In genomic region chr9:90801175-90801506, GRCh38 we compare ENCODE assay signal across 8 cellular contexts. TPM values are rescaled to one million over a fixed set of nuclear protein-coding genes. Genes with fewer than 3 reads are reported as not detected.
DNase-seq lines count a peak whose midpoint lies in the region; TF ChIP-seq lines count a peak whose summit lies in the region.

No MANE protein-coding gene starts in this region.

- peaks cover 2% of the 10 kb centered on the region for H3K4me1 Mint-ChIP-seq in activated naive CD4-positive, alpha-beta T cell treated with anti-CD3 and anti-CD28 coated beads for 36 hours (ENCODE audit: low read depth)
- peaks cover 38% of the 10 kb centered on the region for H3K4me1 Mint-ChIP-seq in glutamatergic neuron (ENCODE audit: low read depth, unreplicated experiment)
- H3K4me1 Mint-ChIP-seq in stimulated activated naive CD8-positive, alpha-beta T cell treated with anti-CD3 and anti-CD28 coated beads, Interleukin-15, Interleukin-2, amounts not matched to agents 100 ng/mL and 50 ng/mL, for 24 hours (ENCODE audit: low read depth) = peaks cover 22% of the 10 kb centered on the region

- no peaks in the 10 kb centered on the region for H3K36me3 Mint-ChIP-seq in activated naive CD4-positive, alpha-beta T cell treated with anti-CD3 and anti-CD28 coated beads for 36 hours (ENCODE audit: low read depth)
- H3K36me3 Mint-ChIP-seq in glutamatergic neuron (ENCODE audit: unreplicated experiment) = no peaks in the 10 kb centered on the region
- H3K36me3 Mint-ChIP-seq in stimulated activated naive CD8-positive, alpha-beta T cell treated with anti-CD3 and anti-CD28 coated beads, Interleukin-15, Interleukin-2, amounts not matched to agents 100 ng/mL and 50 ng/mL, for 24 hours (ENCODE audit: low read depth) = no peaks in the 10 kb centered on the region

- CTCF ChIA-PET in activated naive CD4-positive, alpha-beta T cell treated with anti-CD3 and anti-CD28 coated beads for 36 hours (lab: Charles Lee) = no interaction called here

- no peak overlapping the region for H3K27ac Mint-ChIP-seq in activated naive CD4-positive, alpha-beta T cell treated with anti-CD3 and anti-CD28 coated beads for 36 hours
- no peak overlapping the region for H3K27ac Mint-ChIP-seq in glutamatergic neuron (ENCODE audit: unreplicated experiment)
- H3K27ac Mint-ChIP-seq in stimulated activated naive CD8-positive, alpha-beta T cell treated with anti-CD3 and anti-CD28 coated beads, Interleukin-15, Interleukin-2, amounts not matched to agents 100 ng/mL and 50 ng/mL, for 24 hours = no peak overlapping the region

- intact Hi-C loops in activated naive CD4-positive, alpha-beta T cell treated with anti-CD3 and anti-CD28 coated beads for 36 hours (cut with micrococcal nuclease) = no loop called here

- peaks cover 77% of the 10 kb centered on the region for H3K27me3 Mint-ChIP-seq in activated naive CD4-positive, alpha-beta T cell treated with anti-CD3 and anti-CD28 coated beads for 36 hours (ENCODE audit: low read depth)
- peaks cover 12% of the 10 kb centered on the region for H3K27me3 Mint-ChIP-seq in glutamatergic neuron (ENCODE audit: unreplicated experiment)
- peaks cover 79% of the 10 kb centered on the region for H3K27me3 Mint-ChIP-seq in stimulated activated naive CD8-positive, alpha-beta T cell treated with anti-CD3 and anti-CD28 coated beads, Interleukin-15, Interleukin-2, amounts not matched to agents 100 ng/mL and 50 ng/mL, for 24 hours

- no peaks in the 10 kb centered on the region for H3K9me3 Mint-ChIP-seq in activated naive CD4-positive, alpha-beta T cell treated with anti-CD3 and anti-CD28 coated beads for 36 hours
- peaks cover 8% of the 10 kb centered on the region for H3K9me3 Mint-ChIP-seq in glutamatergic neuron (ENCODE audit: unreplicated experiment)
- H3K9me3 Mint-ChIP-seq in stimulated activated naive CD8-positive, alpha-beta T cell treated with anti-CD3 and anti-CD28 coated beads, Interleukin-15, Interleukin-2, amounts not matched to agents 100 ng/mL and 50 ng/mL, for 24 hours = no peaks in the 10 kb centered on the region

- peak overlapping the region; percentile 45 for H3K4me3 Mint-ChIP-seq in activated naive CD4-positive, alpha-beta T cell treated with anti-CD3 and anti-CD28 coated beads for 36 hours
- H3K4me3 Mint-ChIP-seq in glutamatergic neuron (ENCODE audit: unreplicated experiment) = peak overlapping the region; percentile 56
- H3K4me3 Mint-ChIP-seq in stimulated activated naive CD8-positive, alpha-beta T cell treated with anti-CD3 and anti-CD28 coated beads, Interleukin-15, Interleukin-2, amounts not matched to agents 100 ng/mL and 50 ng/mL, for 24 hours = peak overlapping the region; percentile 77

- no peak for TF ChIP-seq CTCF in glutamatergic neuron (IDR thresholded peaks at IDR 0.05; ENCODE audit: partially characterized antibody, unreplicated experiment)

- DNase-seq in activated naive CD4-positive, alpha-beta T cell treated with anti-CD3 and anti-CD28 coated beads for 36 hours = no peak
- no peak for DNase-seq in activated naive CD4-positive, alpha-beta T cell treated with anti-CD3 and anti-CD28 coated beads, Interleukin-2, amount 50 U/mL, for 16 hours
- DNase-seq in NCI-H1105 (lab: John Stamatoyannopoulos, UW) (peak; percentile 58), glutamatergic neuron (no peak), AG08395 (ENCODE audit: low spot score) (no peak), NK-92 (lab: John Stamatoyannopoulos, UW; ENCODE audit: unreplicated experiment) (no peak), islet precursor cell (no peak)

RNA-seq across cellular contexts. Expression of gene SYK, which starts 0.5 kb away (rescaled TPM):
- under 1 TPM; 0.07 to 0.19 TPM for total RNA-seq in activated naive CD4-positive, alpha-beta T cell treated with anti-CD3 and anti-CD28 coated beads for 36 hours
- total RNA-seq in glutamatergic neuron (ENCODE audit: unreplicated experiment) = 10.7 TPM
